Comparison of ENCODE assay signal across 8 cellular contexts in the genomic region with DNA sequence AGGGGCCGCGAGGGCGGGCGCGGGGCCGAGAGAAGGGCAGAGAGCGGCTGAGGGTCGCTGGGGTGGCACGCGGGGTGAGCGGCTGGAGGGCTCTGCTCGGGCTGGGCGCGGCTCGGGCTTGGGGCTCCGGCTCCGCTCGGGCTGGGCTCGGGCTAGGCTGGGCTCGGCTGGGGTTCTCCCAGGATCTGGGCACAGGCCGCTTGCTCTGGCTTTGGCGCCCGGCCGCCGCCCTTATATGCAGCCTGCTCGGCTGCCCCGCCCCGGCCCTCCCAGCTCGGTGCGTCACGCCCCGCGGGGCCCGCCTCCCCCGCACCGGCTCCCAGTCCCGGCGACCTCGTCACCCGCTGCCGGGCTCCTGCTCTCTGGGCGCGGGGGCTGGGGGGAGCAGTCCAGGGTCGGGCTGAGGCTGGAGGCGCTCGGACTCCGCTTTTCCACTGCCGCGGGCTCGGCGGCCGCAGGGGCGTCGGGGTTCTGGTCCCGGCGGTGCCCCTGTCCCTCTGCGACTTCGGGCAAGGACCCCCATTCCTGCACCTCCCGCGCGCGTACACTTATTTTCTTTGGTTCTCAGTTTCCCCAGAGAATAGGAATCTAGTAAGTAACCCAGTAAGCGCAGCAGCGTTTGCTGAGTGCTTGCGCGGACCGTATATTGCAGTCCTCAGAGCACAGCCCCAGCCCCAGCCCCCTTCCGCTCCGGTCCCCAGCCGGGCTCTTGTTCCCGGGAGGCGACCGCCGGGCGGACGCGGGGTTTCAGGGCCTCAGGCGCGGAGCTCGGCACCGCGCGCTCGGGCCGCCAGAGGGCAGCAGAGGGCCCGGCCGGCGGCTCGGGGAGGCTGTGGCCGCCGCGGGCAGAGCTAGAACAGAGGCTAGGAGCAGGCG. TPM values are rescaled to one million over a fixed set of nuclear protein-coding genes. Genes with fewer than 3 reads are reported as not detected.
A peak's percentile ranks its signal among the peaks of the same experiment; 100 is the strongest.
DNase-seq lines count a peak whose midpoint lies in the region; ATAC-seq and TF ChIP-seq lines count a peak whose summit lies in the region.

A gene with protein sequence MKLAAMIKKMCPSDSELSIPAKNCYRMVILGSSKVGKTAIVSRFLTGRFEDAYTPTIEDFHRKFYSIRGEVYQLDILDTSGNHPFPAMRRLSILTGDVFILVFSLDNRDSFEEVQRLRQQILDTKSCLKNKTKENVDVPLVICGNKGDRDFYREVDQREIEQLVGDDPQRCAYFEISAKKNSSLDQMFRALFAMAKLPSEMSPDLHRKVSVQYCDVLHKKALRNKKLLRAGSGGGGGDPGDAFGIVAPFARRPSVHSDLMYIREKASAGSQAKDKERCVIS (minus strand): TSS at position 207 of the 876 bp plus-strand sequence. CDS start 214 bp downstream, outside the sequence.

- CTCF ChIA-PET in activated CD8-positive, alpha-beta T cell treated with anti-CD3 and anti-CD28 coated beads for 36 hours (lab: Charles Lee) = interaction anchor here (0.7 to 4.3 kb wide), 61 partner anchors 9 to 592 kb away, joined by 3 to 100 read pairs (median 4); partner anchors contain the start of genes MED9 and PEMT

- H3K27ac Mint-ChIP-seq in activated CD8-positive, alpha-beta T cell treated with anti-CD3 and anti-CD28 coated beads for 36 hours = no peak within 1 kb of the TSS

- TF ChIP-seq CTCF in activated CD8-positive, alpha-beta T cell treated with anti-CD3 and anti-CD28 coated beads for 36 hours (IDR thresholded peaks at IDR 0.05) = peak; percentile 97

- peak; percentile 39 for DNase-seq in NCI-H2107 treated with DMSO at 0.1 percent for 48 hours (lab: John Stamatoyannopoulos, UW; ENCODE audit: unreplicated experiment)
- DNase-seq in NCI-H2107 (lab: John Stamatoyannopoulos, UW) = no peak
- peak; percentile 25 for DNase-seq in NCI-H526 treated with DMSO at 0.1 percent for 48 hours (lab: John Stamatoyannopoulos, UW)
- peak; percentile 84 for DNase-seq in activated CD8-positive, alpha-beta T cell treated with anti-CD3 and anti-CD28 coated beads for 36 hours
- DNase-seq in effector CD4-positive, alpha-beta T cell = peak; percentile 69
- peak; percentile 92 for DNase-seq in medulla oblongata (ENCODE audit: extremely low spot score)
- peak; percentile 65 to 75 (median 66) for DNase-seq in stimulated activated CD4-positive, alpha-beta T cell treated with anti-CD3 and anti-CD28 coated beads, TNF-alpha, amount 100 ng/mL, for 48 hours (ENCODE audit: low read depth in 3 of 3)

- H3K36me3 Mint-ChIP-seq in activated CD8-positive, alpha-beta T cell treated with anti-CD3 and anti-CD28 coated beads for 36 hours (ENCODE audit: low read depth) = peaks cover 8% of the 10 kb centered on the region

- H3K27me3 Mint-ChIP-seq in activated CD8-positive, alpha-beta T cell treated with anti-CD3 and anti-CD28 coated beads for 36 hours = peaks cover 8% of the 10 kb centered on the region

- H3K4me3 Mint-ChIP-seq in activated CD8-positive, alpha-beta T cell treated with anti-CD3 and anti-CD28 coated beads for 36 hours = peak within 1 kb of the TSS; percentile 62

- intact Hi-C loops in activated CD8-positive, alpha-beta T cell treated with anti-CD3 and anti-CD28 coated beads for 36 hours (cut with micrococcal nuclease) = loop anchor here (2.0 to 10.0 kb wide), 3 partner anchors 71 to 146 kb away; no protein-coding TSS in a partner anchor

- H3K9me3 Mint-ChIP-seq in activated CD8-positive, alpha-beta T cell treated with anti-CD3 and anti-CD28 coated beads for 36 hours = no peaks in the 10 kb centered on the region

- peak; percentile 61 for ATAC-seq in HG03108 (IDR thresholded peaks at IDR 0.05; ENCODE audit: unreplicated experiment)
- peak; percentile 88 for ATAC-seq in activated CD8-positive, alpha-beta T cell treated with anti-CD3 and anti-CD28 coated beads for 36 hours

- POLR2A ChIA-PET in activated CD8-positive, alpha-beta T cell treated with anti-CD3 and anti-CD28 coated beads for 36 hours (lab: Charles Lee) = interaction anchor here (0.7 to 1.3 kb wide), 3 partner anchors 10 to 145 kb away, joined by 3 read pairs; no protein-coding TSS in a partner anchor

- peaks cover 15% of the 10 kb centered on the region for H3K4me1 Mint-ChIP-seq in activated CD8-positive, alpha-beta T cell treated with anti-CD3 and anti-CD28 coated beads for 36 hours (ENCODE audit: low read depth)

RNA-seq across cellular contexts. Expression of the gene that starts here (rescaled TPM):
- under 1 TPM; 0.54 to 0.74 TPM for total RNA-seq in activated CD8-positive, alpha-beta T cell treated with anti-CD3 and anti-CD28 coated beads for 36 hours

Comparison
In these comparisons a context has a peak if more than half of its experiments do, and no peak if none do; other contexts are left out.
1. Peak in DNase-seq and ATAC-seq in activated CD8-positive, alpha-beta T cell treated with anti-CD3 and anti-CD28 coated beads for 36 hours; RNA of the gene not detected or under 1 TPM.